9 cellular contexts compared by ENCODE assay signal in genomic region chr14:83071888-83072501, GRCh38.
DNase-seq lines count a peak whose midpoint lies in the region; ATAC-seq and TF ChIP-seq lines count a peak whose summit lies in the region.
"Had no signal": no experiment of that assay in that cellular context is flagged by ENCODE, and none has a peak within 500 bp of the region (broad histone marks: within the 10 kb centered on the region; RNA-seq: fewer than 3 reads in every experiment).

No MANE protein-coding gene starts in this region.

- H3K27ac ChIP-seq in SK-N-SH (ENCODE audit: low read depth in 2 of 2, low read length in 1 of 2) = no peak overlapping the region

- H3K27me3 Mint-ChIP-seq in nephron progenitor cell (ENCODE audit: low read depth, poor library complexity) = no peaks in the 10 kb centered on the region
- H3K27me3 Mint-ChIP-seq: dendritic cell treated with granulocyte-macrophage colony-stimulating factor and Interleukin-4, amounts not matched to agents 40 ng/mL and 50 ng/mL, for 4 days had no signal

- CTCF ChIA-PET in SK-N-SH (lab: Yijun Ruan, JAX) = interaction anchor here (0.8 to 2.2 kb wide), 8 partner anchors 11 to 1506 kb away, joined by 3 to 7 read pairs (median 6); no protein-coding TSS in a partner anchor

- TF ChIP-seq EP300 in SK-N-SH (IDR thresholded peaks at IDR 0.05; ENCODE audit: borderline replicate concordance in 1 of 2, low read depth in 1 of 2, low read length in 1 of 2) = no peak

- no peak overlapping the region for H3K27ac Mint-ChIP-seq in nephron progenitor cell
- H3K27ac Mint-ChIP-seq: dendritic cell treated with granulocyte-macrophage colony-stimulating factor and Interleukin-4, amounts not matched to agents 40 ng/mL and 50 ng/mL, for 4 days had no signal

- WGBS in SK-N-SH (ENCODE audit: low lambda C conversion rate) = 2% methylated on average over 5 of the region's 5 CpGs

- no peaks in the 10 kb centered on the region for H3K9me3 ChIP-seq in SK-N-SH

- DNase-seq in HT-29 (ENCODE audit: low spot score) (peak; percentile 44), SK-N-SH (no peak), nephron progenitor cell (no peak), posterior cingulate gyrus (no peak)
- DNase-seq in NK-92 treated with Interleukin-12 subunit alpha and Interleukin-12 subunit beta, amount 100 ng/mL, for 24 hours (lab: John Stamatoyannopoulos, UW) = no peak

- H2AFZ ChIP-seq in SK-N-SH (ENCODE audit: low read depth) = no peak overlapping the region

- no peaks in the 10 kb centered on the region for H3K79me2 ChIP-seq in SK-N-SH (ENCODE audit: insufficient read depth)

- H3F3A ChIP-seq in SK-N-SH (replicated peaks; ENCODE audit: insufficient read depth) = no peaks in the 10 kb centered on the region

- no peak overlapping the region; a peak in 1 of 4 replicates for H3K4me3 ChIP-seq in SK-N-SH (ENCODE audit: low read depth in 2 of 2, low read length in 1 of 2)

- POLR2A ChIA-PET in SK-N-SH (lab: Yijun Ruan, JAX) = no interaction called here

- H4K20me1 ChIP-seq in SK-N-SH (ENCODE audit: insufficient read depth) = no peaks in the 10 kb centered on the region

- H3K9ac ChIP-seq in SK-N-SH = no peak overlapping the region

- no peaks in the 10 kb centered on the region for H3K36me3 ChIP-seq in SK-N-SH (replicated peaks in 1 of 2; ENCODE audit: control insufficient read depth in 1 of 2, insufficient read depth in 2 of 2, low read length in 1 of 2)

- no peaks in the 10 kb centered on the region for H3K9me2 ChIP-seq in SK-N-SH

- TF ChIP-seq CTCF in SK-N-SH (IDR thresholded peaks at IDR 0.05) (peak; percentile 60), nephron progenitor cell (IDR thresholded peaks at IDR 0.05) (peak; percentile 57)

- H3K4me1 Mint-ChIP-seq in nephron progenitor cell = peaks cover 4% of the 10 kb centered on the region

- peak; percentile 27; the same call in 1 of the 2 replicates for TF ChIP-seq RAD21 in SK-N-SH (IDR thresholded peaks at IDR 0.05; ENCODE audit: low read length)

- no peaks in the 10 kb centered on the region for H3K27me3 ChIP-seq in SK-N-SH (ENCODE audit: insufficient read depth)

- intact Hi-C loops in posterior cingulate gyrus (cut with DNase I) = no loop called here

- H3K9me3 Mint-ChIP-seq in nephron progenitor cell = no peaks in the 10 kb centered on the region
- H3K9me3 Mint-ChIP-seq: dendritic cell treated with granulocyte-macrophage colony-stimulating factor and Interleukin-4, amounts not matched to agents 40 ng/mL and 50 ng/mL, for 4 days had no signal

- no peak overlapping the region for H3K4me2 ChIP-seq in SK-N-SH

- H3K4me1 ChIP-seq in SK-N-SH (ENCODE audit: control insufficient read depth in 1 of 2, insufficient read depth in 2 of 2, low read depth in 1 of 2, low read length in 1 of 2) = no peaks in the 10 kb centered on the region

- no peak overlapping the region for H3K4me3 Mint-ChIP-seq in nephron progenitor cell
- H3K4me3 Mint-ChIP-seq: dendritic cell treated with granulocyte-macrophage colony-stimulating factor and Interleukin-4, amounts not matched to agents 40 ng/mL and 50 ng/mL, for 4 days had no signal

- ATAC-seq in GM19351 (IDR thresholded peaks at IDR 0.05; ENCODE audit: unreplicated experiment) (peak; percentile 54), HG03280 (IDR thresholded peaks at IDR 0.05; ENCODE audit: unreplicated experiment) (no peak), GM19023 (IDR thresholded peaks at IDR 0.05; ENCODE audit: unreplicated experiment) (no peak)

- H3K36me3 Mint-ChIP-seq in nephron progenitor cell (ENCODE audit: low read depth) = no peaks in the 10 kb centered on the region

TF ChIP-seq in SK-N-SH, 30 proteins besides CTCF, POLR2A, EP300 and RAD21:
- TF ChIP-seq SMC3 (IDR thresholded peaks at IDR 0.05; ENCODE audit: low read depth, low read length) (peak; percentile 15; the same call in 1 of the 2 replicates), RXRA (IDR thresholded peaks at IDR 0.05; ENCODE audit: borderline replicate concordance, low read depth) (no peak)
